In the genomic region with DNA sequence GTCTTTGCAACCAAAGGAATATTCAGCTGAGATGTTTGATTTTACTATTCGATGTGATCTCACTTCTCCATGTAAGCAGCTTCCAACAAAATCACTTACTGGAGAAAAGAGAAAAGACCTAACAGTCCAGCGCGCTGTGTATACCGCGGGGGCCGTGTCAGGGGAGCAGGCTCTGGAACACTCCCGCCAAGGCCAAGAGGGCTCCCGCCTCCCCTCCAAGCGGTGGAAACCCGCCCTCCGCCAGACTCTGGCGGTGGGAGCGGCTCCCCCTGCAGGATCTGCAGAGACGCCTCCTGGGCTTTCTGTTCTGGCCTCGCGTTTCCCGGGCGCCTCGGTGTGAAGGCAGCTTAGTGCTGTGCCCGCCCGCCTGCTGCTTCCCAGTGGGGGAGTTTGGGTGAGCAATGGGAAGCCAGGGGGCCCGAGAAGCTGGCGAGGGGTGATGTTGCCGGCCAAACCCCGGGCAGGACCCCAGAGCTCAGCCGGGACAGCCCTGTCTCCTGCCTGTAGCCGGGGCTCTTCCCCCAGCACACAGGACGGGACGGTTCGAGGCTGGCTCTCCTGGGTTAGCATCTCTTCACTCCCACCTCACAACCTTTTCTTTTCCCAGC, we compare ENCODE assay signal across 8 cellular contexts. TPM values are rescaled to one million over a fixed set of nuclear protein-coding genes. Genes with fewer than 3 reads are reported as not detected.
DNase-seq lines count a peak whose midpoint lies in the region; ATAC-seq and TF ChIP-seq lines count a peak whose summit lies in the region.

No MANE protein-coding gene starts in this region.

- H3K9me3 ChIP-seq in ovary (no peaks in the 10 kb centered on the region), testis (no peaks in the 10 kb centered on the region)

- TF ChIP-seq POLR2A in ovary (IDR thresholded peaks at IDR 0.05) (peak; percentile 17), testis (IDR thresholded peaks at IDR 0.05) (no peak)

- peak; percentile 65 for DNase-seq in GM12865 (ENCODE audit: low read depth)
- DNase-seq in Kasumi-1 (lab: John Stamatoyannopoulos, UW): peak; percentile 45 to 48
- DNase-seq in SK-N-DZ (ENCODE audit: low spot score): peak; percentile 83
- peak; percentile 78 for DNase-seq in activated naive CD4-positive, alpha-beta T cell treated with anti-CD3 and anti-CD28 coated beads, Interleukin-2, amount 10 ng/mL, durations not matched to agents 7 days and 5 days
- DNase-seq in glutamatergic neuron: peak; percentile 89
- peak; percentile 90 to 93 (median 90) for DNase-seq in ovary
- DNase-seq in testis: peak; percentile 90

- H3K27me3 Mint-ChIP-seq in activated naive CD4-positive, alpha-beta T cell treated with anti-CD3 and anti-CD28 coated beads, Interleukin-2, amount 10 ng/mL, durations not matched to agents 7 days and 5 days: peaks cover 78% of the 10 kb centered on the region
- H3K27me3 Mint-ChIP-seq in glutamatergic neuron (ENCODE audit: unreplicated experiment): peaks cover 7% of the 10 kb centered on the region

- no peaks in the 10 kb centered on the region for H3K36me3 ChIP-seq in ovary
- H3K36me3 ChIP-seq in testis (ENCODE audit: low read depth, missing control alignments): no peaks in the 10 kb centered on the region

- H3K27ac ChIP-seq in ovary (peak overlapping the region in 1 of 2 donors; percentile 76), testis (peak overlapping the region; percentile 41 to 69)

- TF ChIP-seq EP300 in ovary (IDR thresholded peaks at IDR 0.05): no peak

- intact Hi-C loops in ovary (cut with DNase I): loop anchor here in 1 of 4 donors (5.0 kb wide), 1 partner anchor 65 kb away; the partner anchor contains the start of gene BAHD1
- intact Hi-C loops in testis (cut with DNase I; ENCODE audit: low total_unique reads): no loop called here

- no peaks in the 10 kb centered on the region for H3K36me3 Mint-ChIP-seq in activated naive CD4-positive, alpha-beta T cell treated with anti-CD3 and anti-CD28 coated beads, Interleukin-2, amount 10 ng/mL, durations not matched to agents 7 days and 5 days
- no peaks in the 10 kb centered on the region for H3K36me3 Mint-ChIP-seq in glutamatergic neuron (ENCODE audit: unreplicated experiment)

- peaks cover 9% of the 10 kb centered on the region for H3K4me1 ChIP-seq in ovary (ENCODE audit: insufficient read depth)
- peaks cover 10% of the 10 kb centered on the region for H3K4me1 ChIP-seq in testis

- H3K4me1 Mint-ChIP-seq in activated naive CD4-positive, alpha-beta T cell treated with anti-CD3 and anti-CD28 coated beads, Interleukin-2, amount 10 ng/mL, durations not matched to agents 7 days and 5 days: peaks cover 23% of the 10 kb centered on the region
- peaks cover 3% of the 10 kb centered on the region for H3K4me1 Mint-ChIP-seq in glutamatergic neuron (ENCODE audit: low read depth, unreplicated experiment)

- peak overlapping the region; percentile 21 for H3K4me3 Mint-ChIP-seq in activated naive CD4-positive, alpha-beta T cell treated with anti-CD3 and anti-CD28 coated beads, Interleukin-2, amount 10 ng/mL, durations not matched to agents 7 days and 5 days
- no peak overlapping the region for H3K4me3 Mint-ChIP-seq in glutamatergic neuron (ENCODE audit: unreplicated experiment)

- H3K27ac Mint-ChIP-seq in activated naive CD4-positive, alpha-beta T cell treated with anti-CD3 and anti-CD28 coated beads, Interleukin-2, amount 10 ng/mL, durations not matched to agents 7 days and 5 days: no peak overlapping the region
- H3K27ac Mint-ChIP-seq in glutamatergic neuron (ENCODE audit: unreplicated experiment): no peak overlapping the region

- CTCF ChIA-PET in activated naive CD4-positive, alpha-beta T cell treated with anti-CD3 and anti-CD28 coated beads, Interleukin-2, amount 10 ng/mL, durations not matched to agents 7 days and 5 days (lab: Charles Lee): interaction anchor here (0.6 to 2.2 kb wide), 18 partner anchors 14 to 166 kb away, joined by 3 to 12 read pairs (median 3); partner anchors contain the start of gene BAHD1

- H3K27me3 ChIP-seq in ovary (no peaks in the 10 kb centered on the region), testis (no peaks in the 10 kb centered on the region)

- no peak for ATAC-seq in GM18858 (IDR thresholded peaks at IDR 0.05; ENCODE audit: unreplicated experiment)

- H3K4me3 ChIP-seq in GM12865 (ENCODE audit: low read depth, low read length) (peak overlapping the region; percentile 11; the same call in 1 of the 2 replicates), ovary (peak overlapping the region; percentile 24), testis (peak overlapping the region; percentile 27 to 54)

- peak; percentile 65 for TF ChIP-seq CTCF in GM12865 (IDR thresholded peaks at IDR 0.05; ENCODE audit: insufficient read depth, low read depth, low read length, missing control alignments)
- TF ChIP-seq CTCF in glutamatergic neuron (IDR thresholded peaks at IDR 0.05; ENCODE audit: partially characterized antibody, unreplicated experiment): peak; percentile 15
- TF ChIP-seq CTCF in ovary (IDR thresholded peaks at IDR 0.05): peak; percentile 69 to 84 (median 78)
- TF ChIP-seq CTCF in testis (IDR thresholded peaks at IDR 0.05): peak; percentile 46 to 64 (median 50)

- H3K9me3 Mint-ChIP-seq in activated naive CD4-positive, alpha-beta T cell treated with anti-CD3 and anti-CD28 coated beads, Interleukin-2, amount 10 ng/mL, durations not matched to agents 7 days and 5 days: no peaks in the 10 kb centered on the region
- peaks cover 4% of the 10 kb centered on the region for H3K9me3 Mint-ChIP-seq in glutamatergic neuron (ENCODE audit: unreplicated experiment)

- WGBS in ovary, 3 donors: 1 to 3% (median 2%) methylated on average over 30 of the region's 30 CpGs
- WGBS in testis, 2 donors: 0 to 2% methylated on average over 24 to 28 of the region's 30 CpGs

RNA-seq across cellular contexts. Expression of gene CHST14, which starts 36.3 kb away (rescaled TPM):
- 16.2 and 18.3 TPM in 2 replicates for polyA plus RNA-seq in SK-N-DZ (2014; cell fraction: cytosol; rRNA removed)
- 5.8 and 7.1 TPM in 2 replicates for polyA plus RNA-seq in SK-N-DZ (2014; cell fraction: nucleus; rRNA removed)
- total RNA-seq in glutamatergic neuron (ENCODE audit: unreplicated experiment) (3.9 TPM), ovary (10 to 100 TPM in 6 of 7 donors, 1 to 10 TPM in 1; 8.2 to 28.3 (median 23.8) TPM), testis (10 to 100 TPM in 1 of 2 donors, 1 to 10 TPM in 1; 5.4 to 13.0 TPM)
- polyA plus RNA-seq in ovary (10 to 100 TPM; 19.9 to 25.8 TPM), testis (ENCODE audit: insufficient read depth, low read depth, low replicate concordance) (16.7 TPM)

RNA-seq across cellular contexts. Expression of gene CCDC32, which starts 57.8 kb away (rescaled TPM):
- 10.5 and 12.5 TPM in 2 replicates for polyA plus RNA-seq in SK-N-DZ (2014; cell fraction: cytosol; rRNA removed)
- 10.4 and 11.5 TPM in 2 replicates for polyA plus RNA-seq in SK-N-DZ (2014; cell fraction: nucleus; rRNA removed)
- total RNA-seq in glutamatergic neuron (ENCODE audit: unreplicated experiment) (21.4 TPM), ovary (10 to 100 TPM; 21.0 to 57.6 (median 31.0) TPM), testis (10 to 100 TPM; 13.9 to 19.4 TPM)
- polyA plus RNA-seq in ovary (10 to 100 TPM; 26.9 to 32.0 TPM), testis (ENCODE audit: insufficient read depth, low read depth, low replicate concordance) (18.3 TPM)

Comparison
In these comparisons a context has a peak if more than half of its experiments do, and no peak if none do; other contexts are left out.
1. CTCF ChIP-seq: peak in every context shown above with its lines; median percentile 78 in ovary; 65 in GM12865; 50 in testis; 15 in glutamatergic neuron.